ENCODE assay signal across 23 cellular contexts in genomic region chr12:41661141-41661540, GRCh38.
A peak's percentile ranks its signal among the peaks of the same experiment; 100 is the strongest.
DNase-seq lines count a peak whose midpoint lies in the region; ATAC-seq and TF ChIP-seq lines count a peak whose summit lies in the region.
"Had no signal": no experiment of that assay in that cellular context is flagged by ENCODE, and none has a peak within 500 bp of the region (broad histone marks: within the 10 kb centered on the region; RNA-seq: fewer than 3 reads in every experiment).

No MANE protein-coding gene starts in this region.

- H3K36me3 Mint-ChIP-seq in activated T-cell treated with anti-CD3 and anti-CD28 coated beads, Interleukin-2, amount 50 U/mL, for 24 hours (ENCODE audit: low read depth): no peaks in the 10 kb centered on the region
- H3K36me3 Mint-ChIP-seq: CD4-positive, alpha-beta memory T cell; IgD-negative memory B cell had no signal

- no peak overlapping the region for H3K4me3 ChIP-seq in WERI-Rb-1 (ENCODE audit: low read depth, low read length)
- no peak overlapping the region for H3K4me3 ChIP-seq in BE2C (ENCODE audit: low read depth, low read length)
- H3K4me3 ChIP-seq: A549 had no signal

- no peak overlapping the region for H3K27ac Mint-ChIP-seq in activated T-cell treated with anti-CD3 and anti-CD28 coated beads, Interleukin-2, amount 50 U/mL, for 24 hours
- H3K27ac Mint-ChIP-seq: CD4-positive, alpha-beta memory T cell; IgD-negative memory B cell had no signal

- H3K4me1 Mint-ChIP-seq in activated T-cell treated with anti-CD3 and anti-CD28 coated beads, Interleukin-2, amount 50 U/mL, for 24 hours (ENCODE audit: low read depth): no peaks in the 10 kb centered on the region
- H3K4me1 Mint-ChIP-seq: CD4-positive, alpha-beta memory T cell; IgD-negative memory B cell had no signal

- DNase-seq in NCI-H524 (lab: John Stamatoyannopoulos, UW) (peak; percentile 79 to 92), NCI-H524 treated with DMSO at 0.1 percent for 48 hours (lab: John Stamatoyannopoulos, UW) (no peak), WERI-Rb-1 (peak; percentile 46), foreskin keratinocyte (peak; percentile 39 to 72), BE2C (no peak)
- DNase-seq in activated T-cell treated with anti-CD3 and anti-CD28 coated beads, Interleukin-2, amount 50 U/mL, for 24 hours: no peak
- DNase-seq in activated CD4-positive, CD25-positive, alpha-beta regulatory T cell (lab: John Stamatoyannopoulos, UW): no peak
- DNase-seq: AML-193; C1 segment of cervical spinal cord; Caco-2; CD4-positive, alpha-beta memory T cell; DMS79 treated with DMSO at 0.1 percent for 48 hours; GF-D8; MM.1S; NCI-H1048; NCI-H1436; NCI-H187; NCI-H2081 treated with DMSO at 0.1 percent for 48 hours; NCI-H2227 treated with DMSO at 0.1 percent for 48 hours; PC-3 had no signal

- no peaks in the 10 kb centered on the region for H3K27me3 Mint-ChIP-seq in activated T-cell treated with anti-CD3 and anti-CD28 coated beads, Interleukin-2, amount 50 U/mL, for 24 hours
- H3K27me3 Mint-ChIP-seq: IgD-negative memory B cell had no signal

- TF ChIP-seq CTCF in WERI-Rb-1 (IDR thresholded peaks at IDR 0.05; ENCODE audit: low read depth, low read length): no peak
- TF ChIP-seq CTCF in foreskin keratinocyte (conservative IDR thresholded peaks at IDR 0.05): no peak
- TF ChIP-seq CTCF in BE2C (IDR thresholded peaks at IDR 0.05; ENCODE audit: low read depth, low read length): no peak

- H3K27ac ChIP-seq in WERI-Rb-1 (peak overlapping the region; percentile 70), foreskin keratinocyte (no peak overlapping the region)
- H3K27ac ChIP-seq: A549, KMS-11 had no signal

- H3K4me1 ChIP-seq in foreskin keratinocyte (no peaks in the 10 kb centered on the region), BE2C (no peaks in the 10 kb centered on the region)
- H3K4me1 ChIP-seq: A549, Caco-2 had no signal

- peaks cover 6% of the 10 kb centered on the region for H3K9me3 Mint-ChIP-seq in activated T-cell treated with anti-CD3 and anti-CD28 coated beads, Interleukin-2, amount 50 U/mL, for 24 hours

- H3K4me3 Mint-ChIP-seq in activated T-cell treated with anti-CD3 and anti-CD28 coated beads, Interleukin-2, amount 50 U/mL, for 24 hours: no peak overlapping the region
- H3K4me3 Mint-ChIP-seq: CD4-positive, alpha-beta memory T cell; IgD-negative memory B cell had no signal

- H3K9me3 ChIP-seq in WERI-Rb-1 (ENCODE audit: severe bottlenecking): no peaks in the 10 kb centered on the region
- no peaks in the 10 kb centered on the region; the same call in 1 of the 2 replicates for H3K9me3 ChIP-seq in BE2C
- H3K9me3 ChIP-seq: A549, Caco-2 had no signal

- no peaks in the 10 kb centered on the region for H3K36me3 ChIP-seq in WERI-Rb-1
- no peaks in the 10 kb centered on the region for H3K36me3 ChIP-seq in BE2C

- H3K27me3 ChIP-seq in WERI-Rb-1 (ENCODE audit: insufficient read depth, low read depth, severe bottlenecking) (no peaks in the 10 kb centered on the region), foreskin keratinocyte (no peaks in the 10 kb centered on the region), BE2C (no peaks in the 10 kb centered on the region)

- ATAC-seq in foreskin keratinocyte: peak; percentile 66
- ATAC-seq: A549, PC-3 had no signal

Comparison
In these comparisons a context has a peak if more than half of its experiments do, and no peak if none do; other contexts are left out.
1. DNase-seq: peak in NCI-H524 (2 of 2), WERI-Rb-1 (single experiment) and foreskin keratinocyte (2 of 2); none in NCI-H524 treated with DMSO at 0.1 percent for 48 hours (single experiment), activated T-cell treated with anti-CD3 and anti-CD28 coated beads, Interleukin-2, amount 50 U/mL, for 24 hours (single experiment), activated CD4-positive, CD25-positive, alpha-beta regulatory T cell (0 of 4) and BE2C (single experiment).